ENCODE assay signal across 1 cellular context in the genomic region with DNA sequence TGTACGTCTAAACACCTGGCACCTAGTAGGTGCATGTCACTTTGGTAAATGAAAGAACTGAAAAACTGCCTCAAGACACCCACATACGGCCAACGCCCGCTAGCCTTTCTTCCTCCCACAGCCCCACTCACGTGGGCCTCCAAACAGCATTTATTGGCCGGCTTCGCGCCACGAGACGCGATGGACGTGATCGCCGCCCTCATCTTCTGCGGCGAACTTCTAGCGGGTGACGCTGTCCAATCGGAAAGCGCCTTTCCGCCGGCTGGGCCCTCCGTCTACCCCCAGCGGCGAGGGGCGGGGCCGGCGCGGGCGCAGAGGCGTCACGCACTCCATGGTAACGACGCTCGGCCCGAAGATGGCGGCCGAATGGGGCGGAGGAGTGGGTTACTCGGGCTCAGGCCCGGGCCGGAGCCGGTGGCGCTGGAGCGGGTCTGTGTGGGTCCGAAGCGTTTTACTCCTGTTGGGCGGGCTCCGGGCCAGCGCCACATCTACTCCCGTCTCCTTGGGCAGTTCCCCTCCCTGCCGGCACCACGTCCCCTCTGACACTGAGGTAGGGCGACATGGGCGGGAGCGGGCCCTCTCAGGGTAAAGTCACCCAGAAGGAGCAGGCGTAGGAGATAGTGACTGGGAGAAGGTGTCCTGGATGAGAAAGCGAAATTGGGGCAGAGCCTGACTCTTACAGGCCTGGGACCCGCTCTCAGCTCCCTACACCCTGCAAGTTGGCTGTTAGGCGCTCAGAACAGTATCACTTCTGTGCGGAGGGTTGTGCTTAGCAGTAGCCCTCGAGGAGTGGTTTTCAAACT.
TF ChIP-seq lines count a peak whose summit lies in the region.

A gene with protein sequence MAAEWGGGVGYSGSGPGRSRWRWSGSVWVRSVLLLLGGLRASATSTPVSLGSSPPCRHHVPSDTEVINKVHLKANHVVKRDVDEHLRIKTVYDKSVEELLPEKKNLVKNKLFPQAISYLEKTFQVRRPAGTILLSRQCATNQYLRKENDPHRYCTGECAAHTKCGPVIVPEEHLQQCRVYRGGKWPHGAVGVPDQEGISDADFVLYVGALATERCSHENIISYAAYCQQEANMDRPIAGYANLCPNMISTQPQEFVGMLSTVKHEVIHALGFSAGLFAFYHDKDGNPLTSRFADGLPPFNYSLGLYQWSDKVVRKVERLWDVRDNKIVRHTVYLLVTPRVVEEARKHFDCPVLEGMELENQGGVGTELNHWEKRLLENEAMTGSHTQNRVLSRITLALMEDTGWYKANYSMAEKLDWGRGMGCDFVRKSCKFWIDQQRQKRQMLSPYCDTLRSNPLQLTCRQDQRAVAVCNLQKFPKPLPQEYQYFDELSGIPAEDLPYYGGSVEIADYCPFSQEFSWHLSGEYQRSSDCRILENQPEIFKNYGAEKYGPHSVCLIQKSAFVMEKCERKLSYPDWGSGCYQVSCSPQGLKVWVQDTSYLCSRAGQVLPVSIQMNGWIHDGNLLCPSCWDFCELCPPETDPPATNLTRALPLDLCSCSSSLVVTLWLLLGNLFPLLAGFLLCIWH (plus strand): TSS at position 327 of the 803 bp plus-strand sequence. CDS start 29 bp downstream, at position 356.

TF ChIP-seq in K562, 482 proteins besides CTCF, POLR2A, EP300 and RAD21 (continued from another document):
- no peak for TF ChIP-seq ZC3H4 (CRISPR knock-in tag; IDR thresholded peaks at IDR 0.05; ENCODE audit: borderline replicate concordance)
- TF ChIP-seq ZNF175 (CRISPR knock-in tag; IDR thresholded peaks at IDR 0.05; ENCODE audit: low read depth), result no peak
- TF ChIP-seq RUNX1 (IDR thresholded peaks at IDR 0.05; ENCODE audit: low read depth), result no peak
- peak; percentile 66 for TF ChIP-seq HCFC1 (IDR thresholded peaks at IDR 0.05; ENCODE audit: low read depth, low read length)
- TF ChIP-seq POLR3A (IDR thresholded peaks at IDR 0.05; ENCODE audit: borderline replicate concordance, extremely low read depth, insufficient read depth, insufficient read length), result no peak
- TF ChIP-seq CEBPB (tag; IDR thresholded peaks at IDR 0.05), result no peak
- peak; percentile 16 for TF ChIP-seq RBM39 (optimal IDR thresholded peaks at IDR 0.05; ENCODE audit: low read depth, low read length)
- TF ChIP-seq ZNF384 (IDR thresholded peaks at IDR 0.05; ENCODE audit: low read depth, low read length), result no peak
- TF ChIP-seq, protein P1, sequence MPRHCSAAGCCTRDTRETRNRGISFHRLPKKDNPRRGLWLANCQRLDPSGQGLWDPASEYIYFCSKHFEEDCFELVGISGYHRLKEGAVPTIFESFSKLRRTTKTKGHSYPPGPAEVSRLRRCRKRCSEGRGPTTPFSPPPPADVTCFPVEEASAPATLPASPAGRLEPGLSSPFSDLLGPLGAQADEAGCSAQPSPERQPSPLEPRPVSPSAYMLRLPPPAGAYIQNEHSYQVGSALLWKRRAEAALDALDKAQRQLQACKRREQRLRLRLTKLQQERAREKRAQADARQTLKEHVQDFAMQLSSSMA (CRISPR knock-in tag; IDR thresholded peaks at IDR 0.05), result no peak
- TF ChIP-seq ZNF79 (CRISPR knock-in tag; IDR thresholded peaks at IDR 0.05; ENCODE audit: low read depth), result no peak
- TF ChIP-seq KLF1 (tag; IDR thresholded peaks at IDR 0.05), result peak; percentile 54; the same call in 1 of the 2 replicates
- TF ChIP-seq TRIM24 (IDR thresholded peaks at IDR 0.05), result no peak; a peak in 1 of 4 replicates
- no peak for TF ChIP-seq XRCC3 (IDR thresholded peaks at IDR 0.05)
- peak; percentile 38 for TF ChIP-seq MAFK (IDR thresholded peaks at IDR 0.05; ENCODE audit: low read length)
- TF ChIP-seq ZZZ3 (IDR thresholded peaks at IDR 0.05), result no peak
- no peak for TF ChIP-seq RBM34 (IDR thresholded peaks at IDR 0.05; ENCODE audit: borderline replicate concordance, insufficient read depth, low read length)
- TF ChIP-seq SP1 (CRISPR knock-in tag; IDR thresholded peaks at IDR 0.05), result peak; percentile 92
- TF ChIP-seq, protein P2, sequence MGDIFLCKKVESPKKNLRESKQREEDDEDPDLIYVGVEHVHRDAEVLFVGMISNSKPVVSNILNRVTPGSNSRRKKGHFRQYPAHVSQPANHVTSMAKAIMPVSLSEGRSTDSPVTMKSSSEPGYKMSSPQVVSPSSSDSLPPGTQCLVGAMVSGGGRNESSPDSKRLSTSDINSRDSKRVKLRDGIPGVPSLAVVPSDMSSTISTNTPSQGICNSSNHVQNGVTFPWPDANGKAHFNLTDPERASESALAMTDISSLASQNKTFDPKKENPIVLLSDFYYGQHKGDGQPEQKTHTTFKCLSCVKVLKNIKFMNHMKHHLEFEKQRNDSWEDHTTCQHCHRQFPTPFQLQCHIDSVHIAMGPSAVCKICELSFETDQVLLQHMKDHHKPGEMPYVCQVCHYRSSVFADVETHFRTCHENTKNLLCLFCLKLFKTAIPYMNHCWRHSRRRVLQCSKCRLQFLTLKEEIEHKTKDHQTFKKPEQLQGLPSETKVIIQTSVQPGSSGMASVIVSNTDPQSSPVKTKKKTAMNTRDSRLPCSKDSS (IDR thresholded peaks at IDR 0.05; ENCODE audit: low read depth, partially characterized antibody), result no peak
- 0 out of 2 replicates have a peak, but pooled peaks have one; percentile 13 for TF ChIP-seq ZEB2 (IDR thresholded peaks at IDR 0.05)
- TF ChIP-seq, protein P3, sequence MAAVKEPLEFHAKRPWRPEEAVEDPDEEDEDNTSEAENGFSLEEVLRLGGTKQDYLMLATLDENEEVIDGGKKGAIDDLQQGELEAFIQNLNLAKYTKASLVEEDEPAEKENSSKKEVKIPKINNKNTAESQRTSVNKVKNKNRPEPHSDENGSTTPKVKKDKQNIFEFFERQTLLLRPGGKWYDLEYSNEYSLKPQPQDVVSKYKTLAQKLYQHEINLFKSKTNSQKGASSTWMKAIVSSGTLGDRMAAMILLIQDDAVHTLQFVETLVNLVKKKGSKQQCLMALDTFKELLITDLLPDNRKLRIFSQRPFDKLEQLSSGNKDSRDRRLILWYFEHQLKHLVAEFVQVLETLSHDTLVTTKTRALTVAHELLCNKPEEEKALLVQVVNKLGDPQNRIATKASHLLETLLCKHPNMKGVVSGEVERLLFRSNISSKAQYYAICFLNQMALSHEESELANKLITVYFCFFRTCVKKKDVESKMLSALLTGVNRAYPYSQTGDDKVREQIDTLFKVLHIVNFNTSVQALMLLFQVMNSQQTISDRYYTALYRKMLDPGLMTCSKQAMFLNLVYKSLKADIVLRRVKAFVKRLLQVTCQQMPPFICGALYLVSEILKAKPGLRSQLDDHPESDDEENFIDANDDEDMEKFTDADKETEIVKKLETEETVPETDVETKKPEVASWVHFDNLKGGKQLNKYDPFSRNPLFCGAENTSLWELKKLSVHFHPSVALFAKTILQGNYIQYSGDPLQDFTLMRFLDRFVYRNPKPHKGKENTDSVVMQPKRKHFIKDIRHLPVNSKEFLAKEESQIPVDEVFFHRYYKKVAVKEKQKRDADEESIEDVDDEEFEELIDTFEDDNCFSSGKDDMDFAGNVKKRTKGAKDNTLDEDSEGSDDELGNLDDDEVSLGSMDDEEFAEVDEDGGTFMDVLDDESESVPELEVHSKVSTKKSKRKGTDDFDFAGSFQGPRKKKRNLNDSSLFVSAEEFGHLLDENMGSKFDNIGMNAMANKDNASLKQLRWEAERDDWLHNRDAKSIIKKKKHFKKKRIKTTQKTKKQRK (IDR thresholded peaks at IDR 0.05; ENCODE audit: borderline replicate concordance, low read depth, low read length), result no peak
- no peak for TF ChIP-seq U2AF1 (optimal IDR thresholded peaks at IDR 0.05; ENCODE audit: low read depth, low read length)
- TF ChIP-seq, protein P4, sequence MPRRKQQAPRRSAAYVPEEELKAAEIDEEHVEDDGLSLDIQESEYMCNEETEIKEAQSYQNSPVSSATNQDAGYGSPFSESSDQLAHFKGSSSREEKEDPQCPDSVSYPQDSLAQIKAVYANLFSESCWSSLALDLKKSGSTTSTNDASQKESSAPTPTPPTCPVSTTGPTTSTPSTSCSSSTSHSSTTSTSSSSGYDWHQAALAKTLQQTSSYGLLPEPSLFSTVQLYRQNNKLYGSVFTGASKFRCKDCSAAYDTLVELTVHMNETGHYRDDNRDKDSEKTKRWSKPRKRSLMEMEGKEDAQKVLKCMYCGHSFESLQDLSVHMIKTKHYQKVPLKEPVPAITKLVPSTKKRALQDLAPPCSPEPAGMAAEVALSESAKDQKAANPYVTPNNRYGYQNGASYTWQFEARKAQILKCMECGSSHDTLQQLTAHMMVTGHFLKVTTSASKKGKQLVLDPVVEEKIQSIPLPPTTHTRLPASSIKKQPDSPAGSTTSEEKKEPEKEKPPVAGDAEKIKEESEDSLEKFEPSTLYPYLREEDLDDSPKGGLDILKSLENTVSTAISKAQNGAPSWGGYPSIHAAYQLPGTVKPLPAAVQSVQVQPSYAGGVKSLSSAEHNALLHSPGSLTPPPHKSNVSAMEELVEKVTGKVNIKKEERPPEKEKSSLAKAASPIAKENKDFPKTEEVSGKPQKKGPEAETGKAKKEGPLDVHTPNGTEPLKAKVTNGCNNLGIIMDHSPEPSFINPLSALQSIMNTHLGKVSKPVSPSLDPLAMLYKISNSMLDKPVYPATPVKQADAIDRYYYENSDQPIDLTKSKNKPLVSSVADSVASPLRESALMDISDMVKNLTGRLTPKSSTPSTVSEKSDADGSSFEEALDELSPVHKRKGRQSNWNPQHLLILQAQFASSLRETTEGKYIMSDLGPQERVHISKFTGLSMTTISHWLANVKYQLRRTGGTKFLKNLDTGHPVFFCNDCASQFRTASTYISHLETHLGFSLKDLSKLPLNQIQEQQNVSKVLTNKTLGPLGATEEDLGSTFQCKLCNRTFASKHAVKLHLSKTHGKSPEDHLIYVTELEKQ (CRISPR knock-in tag; IDR thresholded peaks at IDR 0.05), result no peak
- TF ChIP-seq BCL6 (CRISPR knock-in tag; IDR thresholded peaks at IDR 0.05), result no peak
